In genomic region chr2:96052632-96053031, GRCh38 we compare ENCODE assay signal across 2 cellular contexts. TPM values are rescaled to one million over a fixed set of nuclear protein-coding genes. Genes with fewer than 3 reads are reported as not detected.
"Had no signal": no experiment of that assay in that cellular context is flagged by ENCODE, and none has a peak within 500 bp of the region (broad histone marks: within the 10 kb centered on the region; RNA-seq: fewer than 3 reads in every experiment).

No MANE protein-coding gene starts in this region.

RNA-seq across cellular contexts. Expression of gene GPAT2, which starts 17.9 kb away (rescaled TPM):
- total RNA-seq: mesothelial cell of epicardium, myocyte had no signal
